Comparison of ENCODE assay signal across 20 cellular contexts in the genomic region with DNA sequence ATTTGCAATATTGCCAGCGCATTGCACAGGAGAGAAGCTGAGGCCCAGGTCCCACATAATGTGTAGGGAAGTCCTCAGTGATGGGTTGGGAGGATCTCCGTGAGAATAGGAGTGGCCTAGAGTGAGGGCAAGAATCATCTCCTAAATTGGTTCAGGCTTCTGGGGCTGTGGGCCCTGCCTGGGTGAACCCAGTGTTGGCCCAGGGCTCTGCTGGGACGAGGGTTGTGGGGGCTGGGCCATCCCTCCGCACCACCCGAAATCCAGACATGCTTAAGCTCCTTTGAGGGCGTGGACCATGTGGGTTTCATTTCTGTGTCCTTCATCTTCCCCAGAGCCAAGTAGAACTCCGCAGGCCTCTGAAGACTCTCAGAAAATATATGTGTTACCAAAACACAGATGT. TPM values are rescaled to one million over a fixed set of nuclear protein-coding genes. Genes with fewer than 3 reads are reported as not detected.
DNase-seq lines count a peak whose midpoint lies in the region; ATAC-seq and TF ChIP-seq lines count a peak whose summit lies in the region.
"Had no signal": no experiment of that assay in that cellular context is flagged by ENCODE, and none has a peak within 500 bp of the region (broad histone marks: within the 10 kb centered on the region; RNA-seq: fewer than 3 reads in every experiment).

No MANE protein-coding gene starts in this region.

- no peak overlapping the region for H3K56ac ChIP-seq in IMR-90 (ENCODE audit: extremely low read depth, insufficient read depth, low read length)
- H3K56ac ChIP-seq in mesendoderm (ENCODE audit: low read length) = no peak overlapping the region

- no peak for TF ChIP-seq POLR2A in IMR-90 (IDR thresholded peaks at IDR 0.05; ENCODE audit: low read depth, low read length)

- H2AK5ac ChIP-seq in IMR-90 (ENCODE audit: low read depth, low read length) (no peak overlapping the region), mesendoderm (ENCODE audit: low read length) (no peak overlapping the region)

- no peak for ATAC-seq in IMR-90 (ENCODE audit: low read depth)
- ATAC-seq in naive thymus-derived CD4-positive, alpha-beta T cell = no peak
- no peak for ATAC-seq in GM19467 (IDR thresholded peaks at IDR 0.05; ENCODE audit: unreplicated experiment)
- no peak for ATAC-seq in HG02885 (IDR thresholded peaks at IDR 0.05; ENCODE audit: poor library complexity, unreplicated experiment)

- H3K9me3 ChIP-seq in IMR-90 (ENCODE audit: control insufficient read depth, insufficient read depth, low read length) (no peaks in the 10 kb centered on the region), osteoblast (ENCODE audit: low read depth, low read length) (no peaks in the 10 kb centered on the region)
- no peaks in the 10 kb centered on the region for H3K9me3 ChIP-seq in naive thymus-derived CD4-positive, alpha-beta T cell (ENCODE audit: control insufficient read depth in 2 of 3, low read length in 3 of 3)
- H3K9me3 ChIP-seq: SK-N-SH had no signal

- H3K36me3 ChIP-seq in IMR-90 (ENCODE audit: control insufficient read depth, insufficient read depth, low read length) (peaks cover 14% of the 10 kb centered on the region), osteoblast (ENCODE audit: insufficient read depth, low read length) (peaks cover 9% of the 10 kb centered on the region), mesendoderm (ENCODE audit: control insufficient read depth, insufficient read depth, low read length) (peaks cover 2% of the 10 kb centered on the region)
- peaks cover 0 to 7% (median 0%) of the 10 kb centered on the region in 3 experiments for H3K36me3 ChIP-seq in naive thymus-derived CD4-positive, alpha-beta T cell (ENCODE audit: control insufficient read depth in 2 of 3, insufficient read depth in 3 of 3, low read length in 3 of 3)

- H3K4me1 ChIP-seq in IMR-90 (ENCODE audit: control insufficient read depth, insufficient read depth, low read length) (peaks cover 22% of the 10 kb centered on the region), osteoblast (ENCODE audit: insufficient read depth, low read length) (peaks cover 28% of the 10 kb centered on the region), mesendoderm (ENCODE audit: control insufficient read depth, low read depth, low read length) (peaks cover 18% of the 10 kb centered on the region)
- H3K4me1 ChIP-seq in naive thymus-derived CD4-positive, alpha-beta T cell (ENCODE audit: control insufficient read depth in 2 of 2, insufficient read depth in 2 of 2, low read length in 2 of 2) = peaks cover 0 to 9% of the 10 kb centered on the region in 2 donors

- H4K8ac ChIP-seq in IMR-90 (ENCODE audit: low read depth in 2 of 2, low read length in 2 of 2) (no peak overlapping the region), mesendoderm (ENCODE audit: low read depth, low read length) (no peak overlapping the region)

- TF ChIP-seq RAD21 in IMR-90 (IDR thresholded peaks at IDR 0.05; ENCODE audit: low read length) = no peak

- WGBS in IMR-90 (ENCODE audit: extremely low coverage in 2 of 2, insufficient read length in 1 of 2), 2 experiments = 100% methylated on average over 1 of the region's 7 CpGs; no CpG with 5 or more reads in 1 of the 2 experiments
- no CpG with 5 or more reads among the region's 7 CpGs for WGBS in mesendoderm (ENCODE audit: extremely low coverage, insufficient coverage, low lambda C conversion rate)

- H3K4me2 ChIP-seq in IMR-90 (ENCODE audit: low read depth, low read length) (no peak overlapping the region), osteoblast (ENCODE audit: insufficient read depth, low read length) (no peak overlapping the region), mesendoderm (ENCODE audit: low read length) (no peak overlapping the region)
- H3K4me2 ChIP-seq: hepatocyte, SK-N-SH had no signal

- no peaks in the 10 kb centered on the region for H3K27me3 Mint-ChIP-seq in naive thymus-derived CD4-positive, alpha-beta T cell
- H3K27me3 Mint-ChIP-seq: activated naive CD4-positive, alpha-beta T cell treated with anti-CD3 and anti-CD28 coated beads, Interleukin-2, amount 50 U/mL, for 24 hours had no signal

- H2BK5ac ChIP-seq in IMR-90 (ENCODE audit: low read depth, low read length, poor library complexity, severe bottlenecking) (no peak overlapping the region), mesendoderm (ENCODE audit: low read length) (no peak overlapping the region)

- dilution Hi-C loops in IMR-90 (cut with HindIII; ENCODE audit: low sequenced_read_pairs, unreplicated experiment) = no loop called here

- H4K20me1 ChIP-seq in IMR-90 (ENCODE audit: insufficient read depth, low read length) (peaks cover 43% of the 10 kb centered on the region), osteoblast (ENCODE audit: insufficient read depth, low read length) (peaks cover 20% of the 10 kb centered on the region)

- H3K27me3 ChIP-seq in IMR-90 (ENCODE audit: control insufficient read depth, insufficient read depth, low read length) (no peaks in the 10 kb centered on the region), osteoblast (ENCODE audit: insufficient read depth, low read length) (no peaks in the 10 kb centered on the region), mesendoderm (ENCODE audit: insufficient read depth, low read length, poor library complexity) (no peaks in the 10 kb centered on the region)
- no peaks in the 10 kb centered on the region for H3K27me3 ChIP-seq in naive thymus-derived CD4-positive, alpha-beta T cell (ENCODE audit: control insufficient read depth in 2 of 2, insufficient read depth in 2 of 2, low read length in 2 of 2)
- H3K27me3 ChIP-seq: hepatocyte had no signal

- no peak overlapping the region for H3K18ac ChIP-seq in IMR-90 (ENCODE audit: low read depth, low read length)
- no peak overlapping the region for H3K18ac ChIP-seq in mesendoderm (ENCODE audit: low read length)

- intact Hi-C loops in IMR-90 (cut with micrococcal nuclease) = no loop called here
- intact Hi-C loops in naive thymus-derived CD4-positive, alpha-beta T cell (cut with micrococcal nuclease) = no loop called here

- H3K23ac ChIP-seq in IMR-90 (ENCODE audit: low read depth, low read length) = no peak overlapping the region
- H3K23ac ChIP-seq in mesendoderm (ENCODE audit: low read length) = no peak overlapping the region

- peaks cover 0 to 2% (median 0%) of the 10 kb centered on the region in 11 donors for H3K9me3 Mint-ChIP-seq in naive thymus-derived CD4-positive, alpha-beta T cell
- H3K9me3 Mint-ChIP-seq: activated naive CD4-positive, alpha-beta T cell treated with anti-CD3 and anti-CD28 coated beads, Interleukin-2, amount 50 U/mL, for 24 hours had no signal

- BruUV-seq in IMR-90 (replicated peaks; lab: Mats Ljungman, UMichigan) = no TSS peak

- H2BK120ac ChIP-seq in IMR-90 (ENCODE audit: low read depth, low read length) (no peak overlapping the region), mesendoderm (ENCODE audit: low read depth, low read length) (no peak overlapping the region)

- H4K91ac ChIP-seq in IMR-90 (ENCODE audit: insufficient read depth, low read depth, low read length) = no peak overlapping the region

- peak overlapping the region; percentile 81 for H2AK9ac ChIP-seq in IMR-90 (replicated peaks; ENCODE audit: low read depth, low read length, poor library complexity)

- H3K9me1 ChIP-seq in IMR-90 (ENCODE audit: insufficient read depth, low read length) = peaks cover 27% of the 10 kb centered on the region

- peak overlapping the region in 3 of 9 donors; percentile 8 to 39 (median 28) for H3K27ac Mint-ChIP-seq in naive thymus-derived CD4-positive, alpha-beta T cell

- H3K79me2 ChIP-seq in osteoblast (ENCODE audit: insufficient read depth, low read length) = peaks cover 60% of the 10 kb centered on the region
- peaks cover 15% of the 10 kb centered on the region for H3K79me2 ChIP-seq in mesendoderm (ENCODE audit: control insufficient read depth, insufficient read depth, low read length)

- POLR2A ChIA-PET in IMR-90 (lab: Charles Lee; ENCODE audit: unreplicated experiment) = no interaction called here
- POLR2A ChIA-PET in naive thymus-derived CD4-positive, alpha-beta T cell (lab: Charles Lee) = interaction anchor here (1.2 kb wide), 1 partner anchor 13 kb away, joined by 5 read pairs; no protein-coding TSS in a partner anchor

- no peak overlapping the region for H3K4ac ChIP-seq in IMR-90 (ENCODE audit: low read depth, low read length)
- H3K4ac ChIP-seq in mesendoderm (ENCODE audit: low read depth, low read length) = no peak overlapping the region

- CTCF ChIA-PET in IMR-90 (lab: Yijun Ruan, JAX) = no interaction called here
- CTCF ChIA-PET in naive thymus-derived CD4-positive, alpha-beta T cell (lab: Charles Lee) = no interaction called here

- H3K36me3 Mint-ChIP-seq in naive thymus-derived CD4-positive, alpha-beta T cell = peaks cover 0 to 8% (median 4%) of the 10 kb centered on the region in 5 donors
- H3K36me3 Mint-ChIP-seq: activated naive CD4-positive, alpha-beta T cell treated with anti-CD3 and anti-CD28 coated beads, Interleukin-2, amount 50 U/mL, for 24 hours had no signal

- H3K4me3 Mint-ChIP-seq in naive thymus-derived CD4-positive, alpha-beta T cell = no peak overlapping the region
- H3K4me3 Mint-ChIP-seq: activated naive CD4-positive, alpha-beta T cell treated with anti-CD3 and anti-CD28 coated beads, Interleukin-2, amount 50 U/mL, for 24 hours had no signal

- peaks cover 21 to 45% (median 34%) of the 10 kb centered on the region in 7 donors for H3K4me1 Mint-ChIP-seq in naive thymus-derived CD4-positive, alpha-beta T cell

- H3K14ac ChIP-seq in IMR-90 (replicated peaks; ENCODE audit: low read depth, low read length) = no peak overlapping the region

- peak; percentile 63 for DNase-seq in AG09319 (ENCODE audit: extremely low read depth, low read depth)
- no peak for DNase-seq in IMR-90
- no peak for DNase-seq in epithelial cell of prostate (ENCODE audit: low read depth, low spot score)
- peak; percentile 50 for DNase-seq in osteoblast (ENCODE audit: insufficient read length, low spot score, missing footprints)
- no peak for DNase-seq in mesendoderm
- no peak for DNase-seq in naive thymus-derived CD4-positive, alpha-beta T cell
- DNase-seq: activated CD8-positive, alpha-beta memory T cell treated with anti-CD3 and anti-CD28 coated beads, Interleukin-2, amount 50 U/mL, for 48 hours; cerebellar nuclear complex; DMS 273 treated with DMSO at 0.1 percent for 48 hours; H7; NCI-H1436; NCI-H345; SK-N-SH; stimulated activated CD4-positive, alpha-beta T cell treated with anti-CD3 and anti-CD28 coated beads, Interleukin-4, amount 100 ng/mL, for 1 hour had no signal

- no peak overlapping the region for H3K4me3 ChIP-seq in IMR-90 (ENCODE audit: insufficient read depth, low read depth, low read length)
- no peak overlapping the region for H3K4me3 ChIP-seq in osteoblast (ENCODE audit: insufficient read depth, low read length)
- H3K4me3 ChIP-seq in mesendoderm (ENCODE audit: low read length) = no peak overlapping the region
- H3K4me3 ChIP-seq in naive thymus-derived CD4-positive, alpha-beta T cell (ENCODE audit: low read length) = no peak overlapping the region
- H3K4me3 ChIP-seq: hepatocyte had no signal

- no peak overlapping the region for H2BK20ac ChIP-seq in IMR-90 (ENCODE audit: low read depth, low read length)

- H3K79me1 ChIP-seq in IMR-90 (ENCODE audit: low read depth in 1 of 2, low read length in 2 of 2) = peaks cover 29 to 53% of the 10 kb centered on the region in 2 experiments
- peaks cover 14% of the 10 kb centered on the region for H3K79me1 ChIP-seq in mesendoderm (ENCODE audit: low read length)

- H2BK15ac ChIP-seq in IMR-90 (ENCODE audit: low read depth, low read length) (no peak overlapping the region), mesendoderm (replicated peaks; ENCODE audit: low read depth) (no peak overlapping the region)

- H4K5ac ChIP-seq in IMR-90 (ENCODE audit: low read depth, low read length) = no peak overlapping the region
- no peak overlapping the region for H4K5ac ChIP-seq in mesendoderm (ENCODE audit: low read length)

- no peak overlapping the region for H3K9ac ChIP-seq in IMR-90 (ENCODE audit: low read depth, low read length)
- no peak overlapping the region for H3K9ac ChIP-seq in mesendoderm (ENCODE audit: low read length)
- H3K9ac ChIP-seq: SK-N-SH had no signal

- in situ Hi-C loops in IMR-90 (cut with MboI; ENCODE audit: low sequenced_read_pairs) = no loop called here

- H3K27ac ChIP-seq in IMR-90 (ENCODE audit: insufficient read depth, low read length) (no peak overlapping the region), epithelial cell of prostate (peak overlapping the region; percentile 100), osteoblast (ENCODE audit: low read depth, low read length) (no peak overlapping the region), mesendoderm (ENCODE audit: low read depth, low read length) (no peak overlapping the region)
- no peak overlapping the region for H3K27ac ChIP-seq in naive thymus-derived CD4-positive, alpha-beta T cell (ENCODE audit: low read depth, low read length)
- H3K27ac ChIP-seq: hepatocyte, VCaP had no signal

- TF ChIP-seq CTCF in AG09319 (IDR thresholded peaks at IDR 0.05; ENCODE audit: low read depth, low read length) = no peak
- TF ChIP-seq CTCF in IMR-90 (conservative IDR thresholded peaks at IDR 0.05; ENCODE audit: low read depth, low read length) = no peak
- TF ChIP-seq CTCF in osteoblast (IDR thresholded peaks at IDR 0.05; ENCODE audit: extremely low read depth, low read depth, low read length) = no peak

- H2AFZ ChIP-seq in IMR-90 (replicated peaks; ENCODE audit: low read length, poor library complexity) (no peak overlapping the region), osteoblast (ENCODE audit: low read length) (no peak overlapping the region)
- H2AFZ ChIP-seq: hepatocyte had no signal

RNA-seq across cellular contexts. Expression of gene MICALL1, which starts 3.7 kb away (rescaled TPM):
- total RNA-seq in IMR-90 (2012; rRNA removed) = 12.2 and 12.4 TPM in 2 replicates
- polyA plus RNA-seq in IMR-90 (2012; rRNA removed) = 22.3 and 25.3 TPM in 2 replicates
- 13.7 and 21.3 TPM in 2 replicates for polyA plus RNA-seq in IMR-90 (2012; cell fraction: cytosol; rRNA removed)
- polyA plus RNA-seq in IMR-90 (2012; cell fraction: nucleus; rRNA removed; ENCODE audit: low replicate concordance) = 20.4 and 54.3 TPM in 2 replicates
- total RNA-seq in osteoblast = 29.5 and 36.9 TPM in 2 replicates
- polyA plus RNA-seq in mesendoderm (2013, experiment 1 of 2) = 24.9 TPM
- polyA plus RNA-seq in mesendoderm (2013, experiment 2 of 2) = 25.2 TPM
- total RNA-seq in naive thymus-derived CD4-positive, alpha-beta T cell = 10 to 100 TPM; 22.2 to 40.0 (median 27.8) TPM
- polyA plus RNA-seq in naive thymus-derived CD4-positive, alpha-beta T cell = 1 to 10 TPM; 2.2 to 7.3 TPM

RNA-seq across cellular contexts. Expression of gene C22orf23, which starts 43.6 kb away (rescaled TPM):
- total RNA-seq in IMR-90 (2012; rRNA removed) (0.28 and 0.54 TPM in 2 replicates), osteoblast (0.29 and 0.72 TPM in 2 replicates)
- 0.39 and 0.50 TPM in 2 replicates for polyA plus RNA-seq in IMR-90 (2012; rRNA removed)
- polyA plus RNA-seq in IMR-90 (2012; cell fraction: cytosol; rRNA removed) = 0.31 and 0.54 TPM in 2 replicates
- 1.0 TPM in 2 replicates for polyA plus RNA-seq in IMR-90 (2012; cell fraction: nucleus; rRNA removed; ENCODE audit: low replicate concordance)
- 0.31 TPM for polyA plus RNA-seq in mesendoderm (2013, experiment 1 of 2)
- polyA plus RNA-seq in mesendoderm (2013, experiment 2 of 2) = 0.41 TPM
- under 1 TPM in 1 of 5 experiments, not detected in 4; 0.31 TPM for total RNA-seq in naive thymus-derived CD4-positive, alpha-beta T cell
- not detected for polyA plus RNA-seq in naive thymus-derived CD4-positive, alpha-beta T cell
- total RNA-seq: epithelial cell of proximal tubule had no signal

RNA-seq across cellular contexts. Expression of gene POLR2F, which starts 43.7 kb away (rescaled TPM):
- 26.0 and 68.6 TPM in 2 replicates for total RNA-seq in IMR-90 (2012; rRNA removed)
- polyA plus RNA-seq in IMR-90 (2012; rRNA removed) = 147 and 180 TPM in 2 replicates
- polyA plus RNA-seq in IMR-90 (2012; cell fraction: cytosol; rRNA removed) = 113 and 116 TPM in 2 replicates
- 36.6 and 58.9 TPM in 2 replicates for polyA plus RNA-seq in IMR-90 (2012; cell fraction: nucleus; rRNA removed; ENCODE audit: low replicate concordance)
- 14.8 and 18.6 TPM in 2 replicates for total RNA-seq in osteoblast
- 235 TPM for polyA plus RNA-seq in mesendoderm (2013, experiment 1 of 2)
- polyA plus RNA-seq in mesendoderm (2013, experiment 2 of 2) = 238 TPM
- 10 to 100 TPM; 25.9 to 67.8 (median 43.9) TPM for total RNA-seq in naive thymus-derived CD4-positive, alpha-beta T cell
- polyA plus RNA-seq in naive thymus-derived CD4-positive, alpha-beta T cell = 100 to 1,000 TPM; 108 to 137 TPM

Comparison
In these comparisons a context has a peak if more than half of its experiments do, and no peak if none do; other contexts are left out.
1. DNase-seq: peak in AG09319 (single experiment) and osteoblast (single experiment); none in IMR-90 (single experiment), epithelial cell of prostate (single experiment), mesendoderm (single experiment) and naive thymus-derived CD4-positive, alpha-beta T cell (0 of 9).